Comparison of ENCODE assay signal across 16 cellular contexts in the genomic region with DNA sequence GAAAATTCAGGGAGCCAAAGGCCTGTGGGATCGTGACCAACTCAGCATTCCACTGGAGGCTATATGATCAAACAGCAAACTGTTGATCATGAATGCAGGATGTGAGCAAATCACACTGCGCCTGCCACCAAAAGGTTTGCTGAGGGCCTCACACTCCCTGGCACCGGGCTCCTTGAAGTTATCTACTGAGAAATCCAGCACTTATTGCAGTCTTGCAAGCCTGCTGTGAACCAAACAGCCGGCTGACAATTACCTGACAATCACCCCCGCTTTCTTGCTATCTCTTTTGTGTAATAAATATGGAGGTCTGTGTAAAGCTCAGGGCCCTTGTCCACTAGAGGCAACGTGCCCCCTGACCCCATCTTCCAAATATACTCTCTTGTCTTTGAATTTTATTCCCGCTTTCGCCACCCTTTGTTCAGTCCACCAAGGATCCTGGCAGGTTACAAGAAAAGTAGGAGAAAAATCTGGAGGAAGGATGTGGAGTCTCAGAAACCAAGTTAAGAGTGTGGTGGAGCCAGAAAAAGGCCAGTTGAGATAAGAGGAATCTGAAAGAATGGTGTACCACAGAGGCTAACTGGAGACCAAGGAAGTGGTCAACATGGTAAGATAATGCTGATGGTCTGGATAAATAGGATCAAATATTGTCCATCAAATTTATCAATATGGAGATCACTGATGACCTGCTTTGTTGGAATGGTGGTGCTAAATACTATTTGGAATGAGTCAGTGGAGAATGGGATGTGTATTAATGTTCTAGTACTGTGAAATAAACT.
DNase-seq lines count a peak whose midpoint lies in the region; ATAC-seq and TF ChIP-seq lines count a peak whose summit lies in the region.
"Had no signal": no experiment of that assay in that cellular context is flagged by ENCODE, and none has a peak within 500 bp of the region (broad histone marks: within the 10 kb centered on the region; RNA-seq: fewer than 3 reads in every experiment).

No MANE protein-coding gene starts in this region.

- no peaks in the 10 kb centered on the region for H4K20me1 ChIP-seq in smooth muscle cell (ENCODE audit: low read depth)

- H3K4me1 Mint-ChIP-seq in activated CD4-positive, alpha-beta memory T cell treated with anti-CD3 and anti-CD28 coated beads for 36 hours (ENCODE audit: low read depth), result no peaks in the 10 kb centered on the region

- ATAC-seq in GM18519 (IDR thresholded peaks at IDR 0.05; ENCODE audit: low FRiP score, unreplicated experiment) (peak; percentile 7), GM21390 (IDR thresholded peaks at IDR 0.05; ENCODE audit: unreplicated experiment) (peak; percentile 28), HG02981 (IDR thresholded peaks at IDR 0.05; ENCODE audit: unreplicated experiment) (peak; percentile 39), HG03575 (IDR thresholded peaks at IDR 0.05; ENCODE audit: extremely low read depth, insufficient number of reproducible peaks, low FRiP score, unreplicated experiment) (peak; percentile 20)
- ATAC-seq: K562 had no signal

- H3K27ac Mint-ChIP-seq in activated CD4-positive, alpha-beta memory T cell treated with anti-CD3 and anti-CD28 coated beads for 36 hours, result no peak overlapping the region
- H3K27ac Mint-ChIP-seq: dendritic cell treated with granulocyte-macrophage colony-stimulating factor and Interleukin-4, amounts not matched to agents 40 ng/mL and 50 ng/mL, for 4 days had no signal

- CTCF ChIA-PET in activated CD4-positive, alpha-beta memory T cell treated with anti-CD3 and anti-CD28 coated beads for 36 hours (lab: Charles Lee), result no interaction called here

- H3K27ac ChIP-seq in smooth muscle cell (ENCODE audit: low read depth), result no peak overlapping the region

- H3K9ac ChIP-seq in smooth muscle cell (ENCODE audit: low read depth), result no peak overlapping the region

- no peaks in the 10 kb centered on the region for H3K27me3 Mint-ChIP-seq in activated CD4-positive, alpha-beta memory T cell treated with anti-CD3 and anti-CD28 coated beads for 36 hours
- H3K27me3 Mint-ChIP-seq: dendritic cell treated with granulocyte-macrophage colony-stimulating factor and Interleukin-4, amounts not matched to agents 40 ng/mL and 50 ng/mL, for 4 days had no signal

- no peak overlapping the region for H3K4me3 Mint-ChIP-seq in activated CD4-positive, alpha-beta memory T cell treated with anti-CD3 and anti-CD28 coated beads for 36 hours
- H3K4me3 Mint-ChIP-seq: dendritic cell treated with granulocyte-macrophage colony-stimulating factor and Interleukin-4, amounts not matched to agents 40 ng/mL and 50 ng/mL, for 4 days had no signal

- H3K36me3 ChIP-seq in smooth muscle cell (ENCODE audit: low read depth), result no peaks in the 10 kb centered on the region

- no peak for TF ChIP-seq CTCF in smooth muscle cell (IDR thresholded peaks at IDR 0.05; ENCODE audit: borderline replicate concordance, insufficient read depth, poor library complexity, severe bottlenecking)

- no peaks in the 10 kb centered on the region for H3K9me3 ChIP-seq in smooth muscle cell (replicated peaks; ENCODE audit: low read depth)

- H3K79me2 ChIP-seq in smooth muscle cell (ENCODE audit: low read depth), result no peaks in the 10 kb centered on the region

- H3K4me1 ChIP-seq in smooth muscle cell (ENCODE audit: low read depth), result no peaks in the 10 kb centered on the region

- H3K4me2 ChIP-seq in smooth muscle cell, result no peak overlapping the region

- no peaks in the 10 kb centered on the region for H3K9me3 Mint-ChIP-seq in activated CD4-positive, alpha-beta memory T cell treated with anti-CD3 and anti-CD28 coated beads for 36 hours
- H3K9me3 Mint-ChIP-seq: dendritic cell treated with granulocyte-macrophage colony-stimulating factor and Interleukin-4, amounts not matched to agents 40 ng/mL and 50 ng/mL, for 4 days had no signal

- WGBS in smooth muscle cell (ENCODE audit: low lambda C conversion rate), result 90% methylated on average over 8 of the region's 8 CpGs

- H3K4me3 ChIP-seq in smooth muscle cell, result no peak overlapping the region
- H3K4me3 ChIP-seq: K562 had no signal

- no peak overlapping the region for H2AFZ ChIP-seq in smooth muscle cell (ENCODE audit: low read depth)

- DNase-seq in activated CD4-positive, alpha-beta memory T cell treated with anti-CD3 and anti-CD28 coated beads for 36 hours, result no peak
- no peak for DNase-seq in smooth muscle cell (lab: John Stamatoyannopoulos, UW; ENCODE audit: unreplicated experiment)
- DNase-seq in activated CD8-positive, alpha-beta memory T cell treated with anti-CD3 and anti-CD28 coated beads, Interleukin-2, amount 50 U/mL, for 48 hours, result no peak
- no peak for DNase-seq in activated CD4-positive, alpha-beta T cell treated with anti-CD3 and anti-CD28 coated beads, Interleukin-2, amount 50 U/mL, for 4 hours
- DNase-seq: amniotic stem cell; DMS79 treated with DMSO at 0.1 percent for 48 hours; NCI-H146; NCI-H82; SIG-M5; stimulated activated naive CD4-positive, alpha-beta T cell had no signal

- no peaks in the 10 kb centered on the region for H3K36me3 Mint-ChIP-seq in activated CD4-positive, alpha-beta memory T cell treated with anti-CD3 and anti-CD28 coated beads for 36 hours

- H3K27me3 ChIP-seq in smooth muscle cell (ENCODE audit: low read depth), result no peaks in the 10 kb centered on the region

- intact Hi-C loops in activated CD4-positive, alpha-beta memory T cell treated with anti-CD3 and anti-CD28 coated beads for 36 hours (cut with micrococcal nuclease), result no loop called here

- H3F3A ChIP-seq in smooth muscle cell (ENCODE audit: low read depth), result no peaks in the 10 kb centered on the region

- POLR2A ChIA-PET in activated CD4-positive, alpha-beta memory T cell treated with anti-CD3 and anti-CD28 coated beads for 36 hours (lab: Charles Lee), result no interaction called here
